Comparison of ENCODE assay signal across 1 cellular context in the genomic region with DNA sequence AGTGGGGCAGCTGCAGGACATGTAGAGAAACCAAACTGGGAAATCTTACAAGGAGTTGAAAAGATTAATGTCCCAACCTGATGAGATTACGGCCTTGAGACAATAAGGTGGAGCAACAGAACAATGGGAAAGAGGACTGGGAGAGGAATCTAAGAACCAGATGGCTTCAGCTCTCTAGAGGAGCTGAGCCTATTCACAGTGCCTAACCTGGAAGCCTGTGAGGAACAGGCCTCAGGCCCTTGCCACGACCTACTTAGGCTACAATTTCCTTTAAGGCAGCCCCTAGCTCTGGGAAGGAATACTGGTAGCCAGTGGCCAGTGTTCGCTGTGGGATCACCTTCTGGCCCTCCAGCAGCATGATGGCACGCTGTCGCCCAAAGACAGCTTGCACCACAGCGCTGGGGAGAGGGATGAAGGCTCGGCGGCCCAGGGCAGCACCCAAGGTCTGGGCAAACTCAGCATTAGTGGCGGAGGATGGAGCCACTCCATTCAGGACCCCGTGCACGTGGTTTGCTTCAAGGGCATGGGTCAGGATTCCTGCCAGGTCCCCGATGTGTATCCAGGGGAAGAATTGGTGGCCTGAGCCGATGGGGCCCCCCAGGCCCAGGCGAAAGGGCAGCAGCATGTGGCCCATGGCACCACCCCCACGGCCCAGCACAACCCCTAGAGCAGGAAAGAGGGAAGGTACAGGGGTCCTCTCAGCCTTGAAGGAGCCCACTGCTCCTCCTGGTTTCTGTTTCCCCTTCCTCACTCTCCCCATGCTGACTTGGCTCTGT.
TF ChIP-seq lines count a peak whose summit lies in the region.

No MANE protein-coding gene starts in this region.

TF ChIP-seq in HEK293T, 16 proteins besides CTCF, POLR2A, EP300 and RAD21:
- no peak for TF ChIP-seq FOXM1 (IDR thresholded peaks at IDR 0.05; ENCODE audit: borderline replicate concordance)
- no peak for TF ChIP-seq TARDBP (IDR thresholded peaks at IDR 0.05)
- no peak for TF ChIP-seq LEF1 (IDR thresholded peaks at IDR 0.05; ENCODE audit: borderline replicate concordance)
- TF ChIP-seq NFRKB (IDR thresholded peaks at IDR 0.05), result no peak
- no peak for TF ChIP-seq PKNOX1 (IDR thresholded peaks at IDR 0.05)
- no peak for TF ChIP-seq ARNT (IDR thresholded peaks at IDR 0.05)
- TF ChIP-seq L3MBTL2 (conservative IDR thresholded peaks at IDR 0.05), result no peak
